In genomic region chr20:63441777-63442493, GRCh38 we compare ENCODE assay signal across 1 cellular context.
TF ChIP-seq lines count a peak whose summit lies in the region.

No MANE protein-coding gene starts in this region.

TF ChIP-seq in K562, 482 proteins besides CTCF, POLR2A, EP300 and RAD21 (continued from another document):
- TF ChIP-seq, protein P1, sequence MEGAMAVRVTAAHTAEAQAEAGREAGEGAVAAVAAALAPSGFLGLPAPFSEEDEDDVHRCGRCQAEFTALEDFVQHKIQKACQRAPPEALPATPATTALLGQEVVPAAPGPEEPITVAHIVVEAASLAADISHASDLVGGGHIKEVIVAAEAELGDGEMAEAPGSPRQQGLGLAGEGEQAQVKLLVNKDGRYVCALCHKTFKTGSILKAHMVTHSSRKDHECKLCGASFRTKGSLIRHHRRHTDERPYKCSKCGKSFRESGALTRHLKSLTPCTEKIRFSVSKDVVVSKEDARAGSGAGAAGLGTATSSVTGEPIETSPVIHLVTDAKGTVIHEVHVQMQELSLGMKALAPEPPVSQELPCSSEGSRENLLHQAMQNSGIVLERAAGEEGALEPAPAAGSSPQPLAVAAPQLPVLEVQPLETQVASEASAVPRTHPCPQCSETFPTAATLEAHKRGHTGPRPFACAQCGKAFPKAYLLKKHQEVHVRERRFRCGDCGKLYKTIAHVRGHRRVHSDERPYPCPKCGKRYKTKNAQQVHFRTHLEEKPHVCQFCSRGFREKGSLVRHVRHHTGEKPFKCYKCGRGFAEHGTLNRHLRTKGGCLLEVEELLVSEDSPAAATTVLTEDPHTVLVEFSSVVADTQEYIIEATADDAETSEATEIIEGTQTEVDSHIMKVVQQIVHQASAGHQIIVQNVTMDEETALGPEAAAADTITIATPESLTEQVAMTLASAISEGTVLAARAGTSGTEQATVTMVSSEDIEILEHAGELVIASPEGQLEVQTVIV (CRISPR knock-in tag; IDR thresholded peaks at IDR 0.05; ENCODE audit: borderline replicate concordance): no peak
- TF ChIP-seq MCM7 (IDR thresholded peaks at IDR 0.05): no peak
